In genomic region chr17:39401412-39402278, GRCh38 we compare ENCODE assay signal across 1 cellular context.
TF ChIP-seq lines count a peak whose summit lies in the region.

Gene FBXL20 (minus strand): TSS chr17:39401626. CDS start chr17:39401402, 224 bp downstream.

TF ChIP-seq in HepG2, 621 proteins besides CTCF, POLR2A, EP300 and RAD21 (continued from another document and continues in another):
- TF ChIP-seq ZBTB49 (CRISPR knock-in tag; IDR thresholded peaks at IDR 0.05; ENCODE audit: borderline replicate concordance) = no peak
- no peak; the same call in 1 of the 2 replicates for TF ChIP-seq ZC3H4 (CRISPR knock-in tag; IDR thresholded peaks at IDR 0.05; ENCODE audit: borderline replicate concordance)
- TF ChIP-seq PAWR (CRISPR knock-in tag; IDR thresholded peaks at IDR 0.05; ENCODE audit: borderline replicate concordance) = no peak; the same call in 1 of the 2 replicates
- TF ChIP-seq ZNF224 (CRISPR knock-in tag; IDR thresholded peaks at IDR 0.05) = no peak
- no peak; the same call in 1 of the 2 replicates for TF ChIP-seq ZMYM4 (CRISPR knock-in tag; IDR thresholded peaks at IDR 0.05)
- TF ChIP-seq ZNF256 (CRISPR knock-in tag; conservative IDR thresholded peaks at IDR 0.05) = 0 out of 2 replicates have a peak, but pooled peaks have one; percentile 45
- peak; percentile 7; the same call in 1 of the 2 replicates for TF ChIP-seq SP2 (CRISPR knock-in tag; IDR thresholded peaks at IDR 0.05)
- TF ChIP-seq NRL (CRISPR knock-in tag; IDR thresholded peaks at IDR 0.05; ENCODE audit: borderline replicate concordance) = 0 out of 2 replicates have a peak, but pooled peaks have one; percentile 47
- TF ChIP-seq GTF3A (CRISPR knock-in tag; conservative IDR thresholded peaks at IDR 0.05) = peak; percentile 80; the same call in 1 of the 2 replicates
- 0 out of 2 replicates have a peak, but pooled peaks have one; percentile 62 for TF ChIP-seq KLF12 (CRISPR knock-in tag; IDR thresholded peaks at IDR 0.05; ENCODE audit: borderline replicate concordance)
- peak; percentile 71 for TF ChIP-seq HES4 (CRISPR knock-in tag; IDR thresholded peaks at IDR 0.05; ENCODE audit: borderline replicate concordance)
- peak; percentile 37 for TF ChIP-seq PHF5A (CRISPR knock-in tag; IDR thresholded peaks at IDR 0.05; ENCODE audit: low read depth, unreplicated experiment)
- TF ChIP-seq TAF1 (CRISPR knock-in tag; IDR thresholded peaks at IDR 0.05) = peak; percentile 78
- no peak for TF ChIP-seq SMARCC2 (IDR thresholded peaks at IDR 0.05)
- TF ChIP-seq NFE2L2 (IDR thresholded peaks at IDR 0.05; ENCODE audit: low read length) = no peak
- TF ChIP-seq SALL2 (CRISPR knock-in tag; IDR thresholded peaks at IDR 0.05) = peak; percentile 88
- TF ChIP-seq HDAC2 (CRISPR knock-in tag; IDR thresholded peaks at IDR 0.05) = peak; percentile 48; the same call in 1 of the 2 replicates
- no peak for TF ChIP-seq NAIF1 (CRISPR knock-in tag; IDR thresholded peaks at IDR 0.05; ENCODE audit: borderline replicate concordance)
- no peak for TF ChIP-seq ZIK1 (CRISPR knock-in tag; IDR thresholded peaks at IDR 0.05; ENCODE audit: borderline replicate concordance, low read depth)
- no peak for TF ChIP-seq ZNF460 (CRISPR knock-in tag; IDR thresholded peaks at IDR 0.05; ENCODE audit: borderline replicate concordance)
- 0 out of 2 replicates have a peak, but pooled peaks have one; percentile 49 for TF ChIP-seq ZNF564 (CRISPR knock-in tag; IDR thresholded peaks at IDR 0.05)
- TF ChIP-seq ZNF878 (CRISPR knock-in tag; IDR thresholded peaks at IDR 0.05) = no peak
- TF ChIP-seq ZFAT (CRISPR knock-in tag; conservative IDR thresholded peaks at IDR 0.05) = no peak
- peak; percentile 22; the same call in 1 of the 2 replicates for TF ChIP-seq ZNF292 (CRISPR knock-in tag; IDR thresholded peaks at IDR 0.05; ENCODE audit: borderline replicate concordance, low read depth)
- TF ChIP-seq ZNF704 (CRISPR knock-in tag; IDR thresholded peaks at IDR 0.05; ENCODE audit: borderline replicate concordance) = no peak; the same call in 1 of the 2 replicates
- no peak for TF ChIP-seq CBX2 (IDR thresholded peaks at IDR 0.05; ENCODE audit: low read depth, low read length)
- no peak for TF ChIP-seq CBX2 (CRISPR knock-in tag; IDR thresholded peaks at IDR 0.05; ENCODE audit: low read depth)
- peak; percentile 46; the same call in 1 of the 2 replicates for TF ChIP-seq ZNF746 (CRISPR knock-in tag; IDR thresholded peaks at IDR 0.05)
- peak; percentile 78 for TF ChIP-seq THAP11 (CRISPR knock-in tag; IDR thresholded peaks at IDR 0.05)
- TF ChIP-seq RFX5 (IDR thresholded peaks at IDR 0.05; ENCODE audit: low read depth, low read length) = peak; percentile 58
- no peak; the same call in 1 of the 2 replicates for TF ChIP-seq ZNF205 (CRISPR knock-in tag; IDR thresholded peaks at IDR 0.05)
- TF ChIP-seq BHLHE40 (IDR thresholded peaks at IDR 0.05; ENCODE audit: low read length) = no peak; the same call in 1 of the 2 replicates
- peak; percentile 53 for TF ChIP-seq IRF2 (CRISPR knock-in tag; IDR thresholded peaks at IDR 0.05)
- peak; percentile 74 for TF ChIP-seq PATZ1 (CRISPR knock-in tag; IDR thresholded peaks at IDR 0.05)
- no peak for TF ChIP-seq ZFP82 (CRISPR knock-in tag; IDR thresholded peaks at IDR 0.05; ENCODE audit: borderline replicate concordance)
- no peak for TF ChIP-seq ZNF251 (CRISPR knock-in tag; IDR thresholded peaks at IDR 0.05)
- TF ChIP-seq CC2D1A (CRISPR knock-in tag; IDR thresholded peaks at IDR 0.05) = no peak
- TF ChIP-seq HNF4G (IDR thresholded peaks at IDR 0.05; ENCODE audit: borderline replicate concordance, low read depth, low read length) = no peak
- peak; percentile 32; the same call in 1 of the 2 replicates for TF ChIP-seq HNF4G (CRISPR knock-in tag; IDR thresholded peaks at IDR 0.05; ENCODE audit: borderline replicate concordance, low read depth)
- TF ChIP-seq ARNTL (CRISPR knock-in tag; IDR thresholded peaks at IDR 0.05) = no peak; the same call in 1 of the 2 replicates
- TF ChIP-seq PHF8 (CRISPR knock-in tag; IDR thresholded peaks at IDR 0.05) = peak; percentile 90
- no peak for TF ChIP-seq CENPBD1 (CRISPR knock-in tag; IDR thresholded peaks at IDR 0.05; ENCODE audit: borderline replicate concordance, low read depth)
- peak; percentile 80; the same call in 1 of the 2 replicates for TF ChIP-seq ZNF318 (CRISPR knock-in tag; IDR thresholded peaks at IDR 0.05)
- no peak for TF ChIP-seq ARID2 (CRISPR knock-in tag; IDR thresholded peaks at IDR 0.05; ENCODE audit: borderline replicate concordance)
- no peak for TF ChIP-seq ZXDC (CRISPR knock-in tag; IDR thresholded peaks at IDR 0.05)
- no peak for TF ChIP-seq PCBP1 (IDR thresholded peaks at IDR 0.05; ENCODE audit: borderline replicate concordance, low read depth, low read length)
- no peak for TF ChIP-seq TCF12 (IDR thresholded peaks at IDR 0.05)
- no peak; the same call in 1 of the 2 replicates for TF ChIP-seq TCF12 (CRISPR knock-in tag; IDR thresholded peaks at IDR 0.05)
- no peak for TF ChIP-seq ATF7 (IDR thresholded peaks at IDR 0.05)
- TF ChIP-seq ATF7 (CRISPR knock-in tag; IDR thresholded peaks at IDR 0.05) = no peak
- TF ChIP-seq ZNF333 (CRISPR knock-in tag; IDR thresholded peaks at IDR 0.05; ENCODE audit: borderline replicate concordance) = peak; percentile 9; the same call in 1 of the 2 replicates
- peak; percentile 89 for TF ChIP-seq ZNF414 (CRISPR knock-in tag; IDR thresholded peaks at IDR 0.05)
- TF ChIP-seq ZNF441 (CRISPR knock-in tag; IDR thresholded peaks at IDR 0.05; ENCODE audit: borderline replicate concordance) = peak; percentile 57; the same call in 1 of the 2 replicates
- peak; percentile 65; the same call in 1 of the 2 replicates for TF ChIP-seq ZNF614 (CRISPR knock-in tag; IDR thresholded peaks at IDR 0.05; ENCODE audit: borderline replicate concordance)
